Comparison of ENCODE assay signal across 1 cellular context in the genomic region with DNA sequence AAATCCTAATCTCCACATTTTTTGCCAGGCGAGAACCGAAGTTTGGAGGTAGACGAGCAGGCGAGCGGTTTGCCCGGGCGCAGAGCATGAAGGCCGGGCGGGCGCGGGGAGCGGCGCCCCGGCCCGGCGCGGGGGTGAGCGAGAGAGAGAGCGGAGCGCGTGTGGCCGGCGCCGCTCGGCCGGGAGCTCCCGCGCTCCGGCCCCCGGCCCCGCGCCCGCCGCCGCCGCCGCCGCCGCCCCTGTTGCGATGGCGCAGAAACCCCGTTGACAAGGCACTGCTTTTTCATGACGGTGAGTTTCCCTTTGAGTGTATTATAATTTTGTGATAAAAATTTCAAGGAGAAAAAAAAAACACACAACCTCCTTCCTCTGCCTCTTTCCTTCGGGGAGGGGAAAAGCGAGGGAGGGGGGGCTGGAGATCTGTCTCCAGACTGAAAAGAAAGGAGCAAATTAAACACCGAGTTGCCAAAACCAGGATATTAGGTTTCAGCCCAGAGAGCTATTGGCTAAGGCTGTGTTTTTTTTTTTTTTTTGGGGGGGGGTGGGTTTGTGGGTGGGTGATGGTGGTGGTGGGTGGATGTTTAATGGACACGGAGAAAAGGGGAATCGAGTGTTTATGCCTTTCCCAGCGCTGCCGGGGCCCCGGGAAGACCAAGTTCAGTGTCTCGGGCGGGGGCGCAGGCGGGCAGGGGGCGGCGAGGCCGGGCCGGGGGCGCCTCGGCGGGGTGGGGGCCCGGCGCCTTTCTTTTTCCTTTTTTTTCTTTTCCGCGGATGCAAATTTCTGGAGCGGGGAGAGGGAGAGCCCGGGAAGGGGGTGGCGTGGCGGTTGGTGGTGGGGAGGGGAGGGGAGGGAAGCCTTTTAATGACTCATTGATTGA.
TF ChIP-seq lines count a peak whose summit lies in the region.

A gene with protein sequence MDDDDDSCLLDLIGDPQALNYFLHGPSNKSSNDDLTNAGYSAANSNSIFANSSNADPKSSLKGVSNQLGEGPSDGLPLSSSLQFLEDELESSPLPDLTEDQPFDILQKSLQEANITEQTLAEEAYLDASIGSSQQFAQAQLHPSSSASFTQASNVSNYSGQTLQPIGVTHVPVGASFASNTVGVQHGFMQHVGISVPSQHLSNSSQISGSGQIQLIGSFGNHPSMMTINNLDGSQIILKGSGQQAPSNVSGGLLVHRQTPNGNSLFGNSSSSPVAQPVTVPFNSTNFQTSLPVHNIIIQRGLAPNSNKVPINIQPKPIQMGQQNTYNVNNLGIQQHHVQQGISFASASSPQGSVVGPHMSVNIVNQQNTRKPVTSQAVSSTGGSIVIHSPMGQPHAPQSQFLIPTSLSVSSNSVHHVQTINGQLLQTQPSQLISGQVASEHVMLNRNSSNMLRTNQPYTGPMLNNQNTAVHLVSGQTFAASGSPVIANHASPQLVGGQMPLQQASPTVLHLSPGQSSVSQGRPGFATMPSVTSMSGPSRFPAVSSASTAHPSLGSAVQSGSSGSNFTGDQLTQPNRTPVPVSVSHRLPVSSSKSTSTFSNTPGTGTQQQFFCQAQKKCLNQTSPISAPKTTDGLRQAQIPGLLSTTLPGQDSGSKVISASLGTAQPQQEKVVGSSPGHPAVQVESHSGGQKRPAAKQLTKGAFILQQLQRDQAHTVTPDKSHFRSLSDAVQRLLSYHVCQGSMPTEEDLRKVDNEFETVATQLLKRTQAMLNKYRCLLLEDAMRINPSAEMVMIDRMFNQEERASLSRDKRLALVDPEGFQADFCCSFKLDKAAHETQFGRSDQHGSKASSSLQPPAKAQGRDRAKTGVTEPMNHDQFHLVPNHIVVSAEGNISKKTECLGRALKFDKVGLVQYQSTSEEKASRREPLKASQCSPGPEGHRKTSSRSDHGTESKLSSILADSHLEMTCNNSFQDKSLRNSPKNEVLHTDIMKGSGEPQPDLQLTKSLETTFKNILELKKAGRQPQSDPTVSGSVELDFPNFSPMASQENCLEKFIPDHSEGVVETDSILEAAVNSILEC (plus strand): TSS at position 242 of the 878 bp plus-strand sequence. CDS start 39,971 bp downstream, outside the sequence.

TF ChIP-seq in K562, 482 proteins besides CTCF, POLR2A, EP300 and RAD21 (continued from another document):
- TF ChIP-seq WHSC1 (IDR thresholded peaks at IDR 0.05; ENCODE audit: low read length) (no peak), MTA1 (IDR thresholded peaks at IDR 0.05; ENCODE audit: borderline replicate concordance) (no peak), NELFE (IDR thresholded peaks at IDR 0.05; ENCODE audit: insufficient read depth, insufficient read length) (no peak)
